13 cellular contexts compared by ENCODE assay signal in genomic region chr5:53037141-53037859, GRCh38. TPM values are rescaled to one million over a fixed set of nuclear protein-coding genes. Genes with fewer than 3 reads are reported as not detected.
DNase-seq lines count a peak whose midpoint lies in the region; ATAC-seq, FAIRE-seq and TF ChIP-seq lines count a peak whose summit lies in the region.
"Had no signal": no experiment of that assay in that cellular context is flagged by ENCODE, and none has a peak within 500 bp of the region (broad histone marks: within the 10 kb centered on the region; RNA-seq: fewer than 3 reads in every experiment).

No MANE protein-coding gene starts in this region.

- H3K4me3 ChIP-seq in pancreas = no peak overlapping the region
- H3K4me3 ChIP-seq: coronary artery, psoas muscle, SK-N-MC had no signal

- peak; percentile 80 for FAIRE-seq in endometrium (lab: Jason Lieb, UNC)
- no peak for FAIRE-seq in pancreas (lab: Jason Lieb, UNC)

- ATAC-seq in pancreas = peak in 3 of 4 donors; percentile 30 to 63 (median 42)

- H3K27ac ChIP-seq in pancreas = no peak overlapping the region
- H3K27ac ChIP-seq: coronary artery, psoas muscle, SK-N-MC had no signal

- H3K27me3 ChIP-seq in pancreas = no peaks in the 10 kb centered on the region

- WGBS in pancreas, 2 donors = 86 to 89% methylated on average over 3 of the region's 3 CpGs

- peaks cover 0 to 13% (median 9%) of the 10 kb centered on the region in 3 donors for H3K4me1 ChIP-seq in pancreas
- H3K4me1 ChIP-seq: psoas muscle had no signal

- no peaks in the 10 kb centered on the region for H3K9me3 ChIP-seq in pancreas
- H3K9me3 ChIP-seq: psoas muscle had no signal

- no peak for TF ChIP-seq CTCF in pancreas (IDR thresholded peaks at IDR 0.05)

- no peaks in the 10 kb centered on the region for H3K36me3 ChIP-seq in pancreas

- DNase-seq in COLO829 (ENCODE audit: low spot score) (peak; percentile 41), NCI-H226 (peak; percentile 84), pancreas (no peak), activated gamma-delta T cell (lab: John Stamatoyannopoulos, UW) (no peak), foreskin melanocyte (no peak), NCI-H146 treated with DMSO at 0.1 percent for 48 hours (lab: John Stamatoyannopoulos, UW; ENCODE audit: unreplicated experiment) (no peak)
- DNase-seq in activated CD4-positive, alpha-beta T cell treated with anti-CD3 and anti-CD28 coated beads, Interleukin-2, amount 50 U/mL, for 4 hours = no peak
- DNase-seq: CD4-positive, CD25-positive, alpha-beta regulatory T cell; NCI-H2081 treated with DMSO at 0.1 percent for 48 hours; psoas muscle had no signal

- intact Hi-C loops in pancreas (cut with DNase I) = no loop called here

RNA-seq across cellular contexts. Expression of gene ITGA2, which starts 48.1 kb away (rescaled TPM):
- total RNA-seq in pancreas = 10 to 100 TPM in 1 of 6 donors, 1 to 10 TPM in 5; 1.3 to 12.6 (median 1.8) TPM
- polyA plus RNA-seq in pancreas = under 1 TPM; 0.30 to 0.61 TPM

Comparison
In these comparisons a context has a peak if more than half of its experiments do, and no peak if none do; other contexts are left out.
1. DNase-seq: peak in COLO829 (single experiment) and NCI-H226 (single experiment); none in pancreas (0 of 6), activated gamma-delta T cell (single experiment), foreskin melanocyte (single experiment), activated CD4-positive, alpha-beta T cell treated with anti-CD3 and anti-CD28 coated beads, Interleukin-2, amount 50 U/mL, for 4 hours (0 of 2) and NCI-H146 treated with DMSO at 0.1 percent for 48 hours (single experiment).